21 cellular contexts compared by ENCODE assay signal in the genomic region with DNA sequence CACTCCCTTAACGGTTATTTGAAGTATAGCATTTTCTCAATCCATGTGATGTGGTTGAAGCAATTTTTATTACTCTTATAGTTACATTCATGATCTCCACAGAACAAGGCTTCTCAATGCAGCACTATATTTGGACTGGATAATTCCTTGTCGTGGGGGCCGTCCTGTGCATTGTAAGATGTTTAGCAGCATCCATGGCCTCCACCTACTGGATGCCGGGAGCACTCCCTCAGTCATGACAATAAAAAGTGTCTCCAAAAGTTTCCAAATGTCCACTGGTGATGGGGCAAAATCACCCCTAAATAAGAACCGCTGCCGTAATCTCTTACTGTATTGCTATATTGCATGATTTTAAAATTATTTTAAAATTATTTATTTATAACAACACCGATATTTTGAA.
DNase-seq lines count a peak whose midpoint lies in the region; ATAC-seq, FAIRE-seq and TF ChIP-seq lines count a peak whose summit lies in the region.
"Had no signal": no experiment of that assay in that cellular context is flagged by ENCODE, and none has a peak within 500 bp of the region (broad histone marks: within the 10 kb centered on the region; RNA-seq: fewer than 3 reads in every experiment).

No MANE protein-coding gene starts in this region.

- no peak for TF ChIP-seq RAD21 in HepG2 (CRISPR knock-in tag; IDR thresholded peaks at IDR 0.05)

- TF ChIP-seq EP300 in HepG2 (IDR thresholded peaks at IDR 0.05; ENCODE audit: low read depth in 2 of 2, low read length in 2 of 2) (no peak), HepG2 (CRISPR knock-in tag; IDR thresholded peaks at IDR 0.05; ENCODE audit: borderline replicate concordance) (no peak)

- DNase-seq in BE2C (peak; percentile 20), GM23338 (ENCODE audit: low spot score) (peak; percentile 14), WTC11 (ENCODE audit: low spot score) (no peak), mesendoderm (peak; percentile 10), testis (no peak), LoVo (ENCODE audit: low spot score) (no peak), HepG2 (ENCODE audit: low spot score) (no peak), EL (no peak)
- DNase-seq: ACHN; Caco-2; CD4-positive, alpha-beta T cell; GDM1; HFFc6; IMR-90; KBM-7 had no signal

- H3F3A ChIP-seq in GM23338 (replicated peaks; ENCODE audit: low read depth) = no peaks in the 10 kb centered on the region

- no peak overlapping the region for H3K23ac ChIP-seq in mesendoderm (ENCODE audit: low read length)

- H3K36me3 Mint-ChIP-seq in GM23338 (ENCODE audit: low read depth) (no peaks in the 10 kb centered on the region), WTC11 (no peaks in the 10 kb centered on the region)

- H3K36me3 ChIP-seq in BE2C (no peaks in the 10 kb centered on the region), GM23338 (ENCODE audit: insufficient read depth) (no peaks in the 10 kb centered on the region), mesendoderm (ENCODE audit: control insufficient read depth, insufficient read depth, low read length) (no peaks in the 10 kb centered on the region), testis (ENCODE audit: low read depth, missing control alignments) (no peaks in the 10 kb centered on the region), HepG2 (replicated peaks in 1 of 2; ENCODE audit: control insufficient read depth in 1 of 2, insufficient read depth in 2 of 2, low read length in 2 of 2) (no peaks in the 10 kb centered on the region)

- H2BK5ac ChIP-seq in mesendoderm (ENCODE audit: low read length) = no peak overlapping the region

- no peaks in the 10 kb centered on the region for H3K79me1 ChIP-seq in mesendoderm (ENCODE audit: low read length)

- H3K27ac ChIP-seq in GM23338 (ENCODE audit: low read depth) (no peak overlapping the region), mesendoderm (ENCODE audit: low read depth, low read length) (no peak overlapping the region), testis (no peak overlapping the region), HepG2 (ENCODE audit: extremely low read length, insufficient read depth, low read length) (no peak overlapping the region)
- H3K27ac ChIP-seq: C4-2B, HL-60 had no signal

- H3K27me3 Mint-ChIP-seq in GM23338 (ENCODE audit: insufficient read depth, low read depth, poor library complexity) = no peaks in the 10 kb centered on the region
- no peaks in the 10 kb centered on the region for H3K27me3 Mint-ChIP-seq in WTC11 (ENCODE audit: low read depth)

- H2AK5ac ChIP-seq in mesendoderm (ENCODE audit: low read length) = no peak overlapping the region

- no peaks in the 10 kb centered on the region for H4K20me1 ChIP-seq in GM23338 (replicated peaks; ENCODE audit: insufficient read depth)
- no peaks in the 10 kb centered on the region for H4K20me1 ChIP-seq in HepG2 (ENCODE audit: insufficient read depth, low read length)

- H3K4me1 ChIP-seq in BE2C = no peaks in the 10 kb centered on the region
- H3K4me1 ChIP-seq in GM23338 (ENCODE audit: insufficient read depth) = 0 out of 2 replicates have a peak, but pooled peaks cover 3% of the 10 kb centered on the region
- H3K4me1 ChIP-seq in mesendoderm (ENCODE audit: control insufficient read depth, low read depth, low read length) = no peaks in the 10 kb centered on the region
- H3K4me1 ChIP-seq in testis = no peaks in the 10 kb centered on the region
- H3K4me1 ChIP-seq in HepG2 (ENCODE audit: insufficient read depth, low read length) = no peaks in the 10 kb centered on the region
- H3K4me1 ChIP-seq: Caco-2 had no signal

- FAIRE-seq in HepG2 (lab: Jason Lieb, UNC) = no peak
- FAIRE-seq: A204.1, D721Med, H54 had no signal

- H3K4me3 Mint-ChIP-seq in GM23338 (no peak overlapping the region), WTC11 (no peak overlapping the region)
- H3K4me3 Mint-ChIP-seq: CD4-positive, alpha-beta T cell; HFFc6 had no signal

- POLR2A ChIA-PET in WTC11 (lab: Charles Lee) (no interaction called here), HepG2 (lab: Yijun Ruan, JAX) (no interaction called here)

- H4K5ac ChIP-seq in mesendoderm (ENCODE audit: low read length) = no peak overlapping the region

- H2AFZ ChIP-seq in GM23338 = no peak overlapping the region
- no peak overlapping the region for H2AFZ ChIP-seq in HepG2 (ENCODE audit: low read length)

- no peak overlapping the region for H3K4me3 ChIP-seq in BE2C (ENCODE audit: low read depth, low read length)
- H3K4me3 ChIP-seq in GM23338 = no peak overlapping the region
- no peak overlapping the region for H3K4me3 ChIP-seq in mesendoderm (ENCODE audit: low read length)
- H3K4me3 ChIP-seq in testis = no peak overlapping the region
- H3K4me3 ChIP-seq in HepG2 (replicated peaks in 1 of 3; ENCODE audit: insufficient read depth in 1 of 3, low read depth in 2 of 3, low read length in 3 of 3) = no peak overlapping the region

- WGBS in mesendoderm (ENCODE audit: extremely low coverage, insufficient coverage, low lambda C conversion rate) = 100% methylated on average over 1 of the region's 7 CpGs
- 51 to 65% methylated on average over 7 of the region's 7 CpGs for WGBS in testis, 2 donors
- WGBS in HepG2 (ENCODE audit: low lambda C conversion rate) = 26% methylated on average over 7 of the region's 7 CpGs

- H3K4me1 Mint-ChIP-seq in GM23338 (peaks cover under 1% of the 10 kb centered on the region; the same call in 2 of the 3 replicates), WTC11 (peaks cover under 1% of the 10 kb centered on the region)

- no peak overlapping the region for H3K56ac ChIP-seq in mesendoderm (ENCODE audit: low read length)

- H2BK15ac ChIP-seq in mesendoderm (replicated peaks; ENCODE audit: low read depth) = no peak overlapping the region

- no peak overlapping the region for H3K4me2 ChIP-seq in GM23338
- H3K4me2 ChIP-seq in mesendoderm (ENCODE audit: low read length) = no peak overlapping the region
- no peak overlapping the region for H3K4me2 ChIP-seq in HepG2 (ENCODE audit: low read depth, low read length)

- H4K8ac ChIP-seq in mesendoderm (ENCODE audit: low read depth, low read length) = no peak overlapping the region

- H3K9me2 ChIP-seq in GM23338 (ENCODE audit: insufficient read depth) = peaks cover 4% of the 10 kb centered on the region; the same call in 1 of the 2 replicates

- H3K27me3 ChIP-seq in BE2C (no peaks in the 10 kb centered on the region), GM23338 (ENCODE audit: insufficient read depth) (no peaks in the 10 kb centered on the region), mesendoderm (ENCODE audit: insufficient read depth, low read length, poor library complexity) (no peaks in the 10 kb centered on the region), testis (no peaks in the 10 kb centered on the region), HepG2 (ENCODE audit: control insufficient read depth in 1 of 2, insufficient read depth in 2 of 2, low read length in 2 of 2) (peaks cover 0 to 4% of the 10 kb centered on the region in 2 experiments; a peak in 1 of 5 replicates)

- H2BK120ac ChIP-seq in mesendoderm (ENCODE audit: low read depth, low read length) = no peak overlapping the region

- TF ChIP-seq CTCF in BE2C (IDR thresholded peaks at IDR 0.05; ENCODE audit: low read depth, low read length) (peak; percentile 51), GM23338 (conservative IDR thresholded peaks at IDR 0.05; ENCODE audit: low read depth in 2 of 2) (peak; percentile 41 to 50), WTC11 (IDR thresholded peaks at IDR 0.05) (no peak), testis (IDR thresholded peaks at IDR 0.05) (no peak), HepG2 (CRISPR knock-in tag; IDR thresholded peaks at IDR 0.05) (no peak)

- TF ChIP-seq POLR2A in testis (IDR thresholded peaks at IDR 0.05) (no peak), HepG2 (IDR thresholded peaks at IDR 0.05; ENCODE audit: insufficient read depth in 1 of 2, low read depth in 2 of 2, low read length in 2 of 2) (no peak)

- CTCF ChIA-PET in WTC11 (lab: Charles Lee) (interaction anchor here (1.7 kb wide), 1 partner anchor 234 kb away, joined by 5 read pairs; no protein-coding TSS in a partner anchor), HepG2 (lab: Yijun Ruan, JAX; ENCODE audit: low intra/inter-chr PET ratio, low total read pairs) (no interaction called here)

- ATAC-seq in GM23338 (no peak), WTC11 (peak; percentile 43; the same call in 1 of the 2 replicates), HepG2 (no peak)
- ATAC-seq: HCT116 had no signal

- no TSS peak for BruUV-seq in HepG2 (replicated peaks; lab: Mats Ljungman, UMichigan)

- in situ Hi-C loops in HepG2 (cut with HindIII; ENCODE audit: extremely low pct_ligation_motif_present, low pct_unique_long_range_greater_than_20kb) = no loop called here

- intact Hi-C loops in testis (cut with DNase I; ENCODE audit: low total_unique reads) (no loop called here), HepG2 (cut with micrococcal nuclease; ENCODE audit: unreplicated experiment) (no loop called here)

- H3K79me2 ChIP-seq in GM23338 (replicated peaks; ENCODE audit: insufficient read depth) (no peaks in the 10 kb centered on the region), mesendoderm (ENCODE audit: control insufficient read depth, insufficient read depth, low read length) (no peaks in the 10 kb centered on the region), HepG2 (ENCODE audit: insufficient read depth, low read length) (no peaks in the 10 kb centered on the region)

- H3K9ac ChIP-seq in mesendoderm (ENCODE audit: low read length) (no peak overlapping the region), HepG2 (ENCODE audit: insufficient read depth, low read depth, low read length) (no peak overlapping the region)

- H3K9me3 Mint-ChIP-seq in GM23338 (no peaks in the 10 kb centered on the region), WTC11 (peaks cover 7% of the 10 kb centered on the region)
- H3K9me3 Mint-ChIP-seq: CD4-positive, alpha-beta T cell had no signal

- H3K9me3 ChIP-seq in BE2C = no peaks in the 10 kb centered on the region
- no peaks in the 10 kb centered on the region for H3K9me3 ChIP-seq in testis
- no peaks in the 10 kb centered on the region for H3K9me3 ChIP-seq in HepG2 (ENCODE audit: low read length)
- H3K9me3 ChIP-seq: Caco-2 had no signal

- H3K27ac Mint-ChIP-seq in GM23338 (no peak overlapping the region), WTC11 (no peak overlapping the region)
- H3K27ac Mint-ChIP-seq: CD4-positive, alpha-beta T cell; HFFc6 had no signal

- no peak overlapping the region for H3K4ac ChIP-seq in mesendoderm (ENCODE audit: low read depth, low read length)

- no peak overlapping the region for H3K18ac ChIP-seq in mesendoderm (ENCODE audit: low read length)

TF ChIP-seq in WTC11, 78 proteins besides CTCF, POLR2A, EP300 and RAD21 (continues in another document):
- TF ChIP-seq ESRRA (CRISPR knock-in tag; IDR thresholded peaks at IDR 0.05; ENCODE audit: borderline replicate concordance) (no peak), ZNF671 (CRISPR knock-in tag; IDR thresholded peaks at IDR 0.05) (no peak), JAZF1 (CRISPR knock-in tag; IDR thresholded peaks at IDR 0.05) (no peak), NFATC4 (CRISPR knock-in tag; IDR thresholded peaks at IDR 0.05) (no peak)

TF ChIP-seq in HepG2, 621 proteins besides CTCF, POLR2A, EP300 and RAD21 (continues in another document):
- TF ChIP-seq ZNF136 (CRISPR knock-in tag; IDR thresholded peaks at IDR 0.05; ENCODE audit: low read depth) = no peak
- no peak for TF ChIP-seq NFE2L2 (IDR thresholded peaks at IDR 0.05; ENCODE audit: low read length)
- no peak for TF ChIP-seq ZNF331 (CRISPR knock-in tag; IDR thresholded peaks at IDR 0.05)
- no peak for TF ChIP-seq ZNF256 (CRISPR knock-in tag; conservative IDR thresholded peaks at IDR 0.05)
- no peak for TF ChIP-seq MEIS2 (CRISPR knock-in tag; IDR thresholded peaks at IDR 0.05)
- no peak for TF ChIP-seq NR2F2 (IDR thresholded peaks at IDR 0.05; ENCODE audit: borderline replicate concordance, low read depth)

Comparison
In these comparisons a context has a peak if more than half of its experiments do, and no peak if none do; other contexts are left out.
1. DNase-seq: peak in BE2C (single experiment), GM23338 (single experiment) and mesendoderm (single experiment); none in WTC11 (single experiment), testis (single experiment), LoVo (single experiment), HepG2 (single experiment) and EL (single experiment).
2. CTCF ChIP-seq: peak in BE2C (single experiment) and GM23338 (2 of 2); none in WTC11 (single experiment), testis (0 of 3) and HepG2 (single experiment).